Comparison of ENCODE assay signal across 23 cellular contexts in the genomic region with DNA sequence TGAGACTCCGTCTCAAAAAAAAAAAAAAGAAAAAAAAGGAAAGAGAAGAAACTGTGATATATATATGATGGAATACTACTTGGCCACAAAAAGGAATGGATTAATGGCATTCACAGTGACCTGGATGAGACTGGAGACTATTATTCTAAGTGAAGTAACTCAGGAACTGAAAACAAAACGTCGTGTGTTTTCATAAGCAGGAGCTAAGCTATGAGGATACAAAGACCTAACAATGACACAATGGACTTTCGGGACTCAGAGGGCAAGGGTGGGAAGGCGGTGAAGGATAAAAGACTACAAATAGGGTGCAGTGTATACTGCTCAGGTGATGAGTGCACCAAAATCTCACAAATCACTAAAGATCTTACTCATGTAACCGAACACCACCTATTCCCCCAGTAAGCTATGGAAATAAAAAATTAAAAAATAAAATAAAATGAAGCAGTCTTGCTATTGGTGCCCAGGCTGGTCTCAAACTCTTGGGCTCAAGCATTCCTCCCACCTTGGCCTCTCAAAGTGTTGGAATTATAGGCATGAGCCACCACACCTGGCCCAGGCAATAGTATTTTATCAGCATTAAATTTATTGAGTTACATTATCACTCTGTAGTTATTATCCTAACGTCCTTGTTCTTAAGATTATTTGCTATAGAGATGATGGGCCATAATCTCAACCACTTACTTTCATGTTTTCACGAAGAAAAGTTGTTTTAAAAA.
DNase-seq lines count a peak whose midpoint lies in the region; ATAC-seq, FAIRE-seq and TF ChIP-seq lines count a peak whose summit lies in the region.
"Had no signal": no experiment of that assay in that cellular context is flagged by ENCODE, and none has a peak within 500 bp of the region (broad histone marks: within the 10 kb centered on the region; RNA-seq: fewer than 3 reads in every experiment).

No MANE protein-coding gene starts in this region.

- intact Hi-C loops in left colon (cut with DNase I, micrococcal nuclease) (no loop called here), right lobe of liver (cut with DNase I) (no loop called here)

- POLR2A ChIA-PET in A549 (lab: Yijun Ruan, JAX), result no interaction called here

- in situ Hi-C loops in G401 (cut with HindIII; ENCODE audit: low sequenced_read_pairs), result no loop called here

- TF ChIP-seq RAD21 in A549 (conservative IDR thresholded peaks at IDR 0.05 in 1 of 2, IDR thresholded peaks at IDR 0.05 in 1 of 2), result no peak

- no peak for ATAC-seq in A549
- ATAC-seq in left colon, result peak; percentile 49
- peak; percentile 54 to 61 (median 60) for ATAC-seq in right lobe of liver
- ATAC-seq: CD8-positive, alpha-beta T cell; HCT116 had no signal

- DNase-seq in A549 (ENCODE audit: low read depth in 1 of 2, low spot score in 1 of 2) (no peak), left colon (peak in 1 of 2 donors; percentile 15), right lobe of liver (no peak), small intestine (peak; percentile 50), G401 (ENCODE audit: low spot score) (no peak)
- no peak for DNase-seq in activated CD4-positive, alpha-beta T cell treated with anti-CD3 and anti-CD28 coated beads, Interleukin-2, amount 50 U/mL, for 48 hours
- no peak for DNase-seq in stimulated activated CD4-positive, alpha-beta T cell treated with anti-CD3 and anti-CD28 coated beads, Interleukin-1b, Interleukin-23, amount 100 ng/mL, for 48 hours
- DNase-seq: CD8-positive, alpha-beta T cell; DMS 273 treated with DMSO at 0.1 percent for 48 hours; DMS53; DND-41; EL; GOT3; H7; HFFc6; IMR-90 had no signal

- CTCF ChIA-PET in A549 (lab: Yijun Ruan, JAX), result no interaction called here

- H3K9me3 ChIP-seq in A549, result peaks cover 14% of the 10 kb centered on the region
- no peaks in the 10 kb centered on the region for H3K9me3 ChIP-seq in right lobe of liver
- no peaks in the 10 kb centered on the region for H3K9me3 ChIP-seq in small intestine (ENCODE audit: control insufficient read depth, low read depth)

- H3K27me3 ChIP-seq in right lobe of liver (no peaks in the 10 kb centered on the region), small intestine (ENCODE audit: control insufficient read depth in 2 of 2, insufficient read depth in 2 of 2, low read length in 2 of 2) (no peaks in the 10 kb centered on the region)
- H3K27me3 ChIP-seq: BLaER1 had no signal

- no peak overlapping the region for H3K4me3 ChIP-seq in A549
- peak overlapping the region in 1 of 3 donors; percentile 15 for H3K4me3 ChIP-seq in right lobe of liver
- H3K4me3 ChIP-seq in small intestine (ENCODE audit: low read depth in 1 of 2, low read length in 2 of 2), result no peak overlapping the region
- H3K4me3 ChIP-seq: BLaER1 had no signal

- H3K4me1 ChIP-seq in A549 (peaks cover 14% of the 10 kb centered on the region), right lobe of liver (peaks cover 0 to 25% (median 5%) of the 10 kb centered on the region in 4 donors), small intestine (ENCODE audit: control insufficient read depth in 2 of 2, insufficient read depth in 1 of 2, low read depth in 1 of 2, low read length in 1 of 2) (peaks cover 1 to 4% of the 10 kb centered on the region in 2 donors)
- H3K4me1 ChIP-seq: BLaER1 had no signal

- TF ChIP-seq CTCF in A549 (IDR thresholded peaks at IDR 0.05) (no peak), right lobe of liver (IDR thresholded peaks at IDR 0.05) (no peak)

- H3K4me2 ChIP-seq in A549, result peak overlapping the region; percentile 53
- H3K4me2 ChIP-seq: BLaER1 had no signal

- TF ChIP-seq POLR2A in A549 (IDR thresholded peaks at IDR 0.05; ENCODE audit: low read length) (no peak), right lobe of liver (IDR thresholded peaks at IDR 0.05) (no peak)

- no peak for FAIRE-seq in A549 (lab: Jason Lieb, UNC)
- no peak for FAIRE-seq in small intestine (lab: Jason Lieb, UNC)
- FAIRE-seq: G401.6, GM12891, GM19239 had no signal

- no peak for TF ChIP-seq EP300 in A549 (IDR thresholded peaks at IDR 0.05)

- 57% methylated on average over 8 of the region's 8 CpGs for WGBS in A549 (ENCODE audit: missing lambda C conversion rate)
- WGBS in right lobe of liver (ENCODE audit: insufficient coverage, low coverage, low lambda C conversion rate, missing lambda C conversion rate), result 40% methylated on average over 8 of the region's 8 CpGs
- 45 to 67% (median 53%) methylated on average over 8 of the region's 8 CpGs for WGBS in small intestine, 3 donors

- H3K36me3 ChIP-seq in right lobe of liver (no peaks in the 10 kb centered on the region), small intestine (ENCODE audit: control insufficient read depth in 2 of 2, insufficient read depth in 2 of 2, low read length in 2 of 2) (no peaks in the 10 kb centered on the region)
- H3K36me3 ChIP-seq: BLaER1 had no signal

- H3K27ac ChIP-seq in A549, result peak overlapping the region in 1 of 2 experiments; percentile 67; a peak in 2 of 6 replicates
- peak overlapping the region; percentile 48 to 64 (median 57) for H3K27ac ChIP-seq in right lobe of liver
- no peak overlapping the region for H3K27ac ChIP-seq in small intestine (ENCODE audit: low read depth in 1 of 2, low read length in 1 of 2)
- H3K27ac ChIP-seq: 22Rv1, BLaER1, HL-60 had no signal

TF ChIP-seq in A549, 52 proteins besides CTCF, POLR2A, EP300 and RAD21:
- TF ChIP-seq JUNB (IDR thresholded peaks at IDR 0.05), result no peak
- TF ChIP-seq, protein P1, sequence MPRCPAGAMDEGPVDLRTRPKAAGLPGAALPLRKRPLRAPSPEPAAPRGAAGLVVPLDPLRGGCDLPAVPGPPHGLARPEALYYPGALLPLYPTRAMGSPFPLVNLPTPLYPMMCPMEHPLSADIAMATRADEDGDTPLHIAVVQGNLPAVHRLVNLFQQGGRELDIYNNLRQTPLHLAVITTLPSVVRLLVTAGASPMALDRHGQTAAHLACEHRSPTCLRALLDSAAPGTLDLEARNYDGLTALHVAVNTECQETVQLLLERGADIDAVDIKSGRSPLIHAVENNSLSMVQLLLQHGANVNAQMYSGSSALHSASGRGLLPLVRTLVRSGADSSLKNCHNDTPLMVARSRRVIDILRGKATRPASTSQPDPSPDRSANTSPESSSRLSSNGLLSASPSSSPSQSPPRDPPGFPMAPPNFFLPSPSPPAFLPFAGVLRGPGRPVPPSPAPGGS (IDR thresholded peaks at IDR 0.05), result no peak
- TF ChIP-seq HDAC2 (IDR thresholded peaks at IDR 0.05), result no peak
- no peak for TF ChIP-seq MAZ (IDR thresholded peaks at IDR 0.05; ENCODE audit: borderline replicate concordance, low read depth, low read length)
- no peak for TF ChIP-seq JUN (IDR thresholded peaks at IDR 0.05)
- TF ChIP-seq CEBPB (IDR thresholded peaks at IDR 0.05), result no peak
- TF ChIP-seq TFCP2L1 (CRISPR knock-in tag; IDR thresholded peaks at IDR 0.05), result no peak
- no peak for TF ChIP-seq ZFP36 (IDR thresholded peaks at IDR 0.05; ENCODE audit: borderline replicate concordance, partially characterized antibody)
- no peak for TF ChIP-seq NR3C1 (IDR thresholded peaks at IDR 0.05)
- TF ChIP-seq GATA3 (IDR thresholded peaks at IDR 0.05; ENCODE audit: borderline replicate concordance), result no peak
- TF ChIP-seq E2F6 (IDR thresholded peaks at IDR 0.05; ENCODE audit: borderline replicate concordance, low read depth), result no peak
- no peak for TF ChIP-seq TP53 (CRISPR knock-in tag; IDR thresholded peaks at IDR 0.05)
- no peak for TF ChIP-seq ESRRA (IDR thresholded peaks at IDR 0.05; ENCODE audit: borderline replicate concordance, low read length)
- TF ChIP-seq CHD4 (IDR thresholded peaks at IDR 0.05; ENCODE audit: borderline replicate concordance), result no peak
- no peak for TF ChIP-seq RARB (CRISPR knock-in tag; IDR thresholded peaks at IDR 0.05)
- TF ChIP-seq HOXB13 (CRISPR knock-in tag; IDR thresholded peaks at IDR 0.05; ENCODE audit: low read depth), result no peak

Comparison
In these comparisons a context has a peak if more than half of its experiments do, and no peak if none do; other contexts are left out.
1. ATAC-seq: peak in left colon (single experiment) and right lobe of liver (4 of 4); none in A549 (0 of 2).
2. H3K27ac ChIP-seq: peak in right lobe of liver (3 of 3); none in small intestine (0 of 2).